In the genomic region with DNA sequence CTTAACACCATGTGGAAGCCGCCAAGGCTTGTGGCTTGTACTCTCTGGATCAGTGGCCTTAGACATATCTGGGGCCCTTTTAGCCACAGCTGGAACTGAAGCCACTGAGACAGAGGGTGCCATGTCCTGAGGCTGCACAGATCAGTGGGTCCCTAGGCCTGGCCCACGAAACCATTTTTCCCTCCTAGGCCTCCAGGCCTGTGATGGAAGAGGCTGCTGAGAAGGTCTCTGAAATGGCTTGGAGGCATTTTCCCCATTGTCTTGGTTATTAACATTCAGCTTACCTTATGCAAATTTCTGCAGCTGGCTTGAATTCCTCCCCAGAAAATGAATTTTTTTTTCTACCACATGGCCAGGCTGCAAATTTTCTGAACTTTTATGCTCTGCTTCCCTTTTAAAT, we compare ENCODE assay signal across 26 cellular contexts.
"Had no signal": no experiment of that assay in that cellular context is flagged by ENCODE, and none has a peak within 500 bp of the region (broad histone marks: within the 10 kb centered on the region; RNA-seq: fewer than 3 reads in every experiment).

No MANE protein-coding gene starts in this region.

- DNase-seq: activated CD4-positive, alpha-beta memory T cell treated with anti-CD3 and anti-CD28 coated beads, Interleukin-2, amount 10 ng/mL, durations not matched to agents 7 days and 5 days; activated CD4-positive, alpha-beta T cell treated with anti-CD3 and anti-CD28 coated beads for 36 hours; activated CD4-positive, alpha-beta T cell treated with anti-CD3 and anti-CD28 coated beads, Interleukin-2, amount 50 U/mL, for 1 hour; activated gamma-delta T cell; activated naive CD4-positive, alpha-beta T cell treated with anti-CD3 and anti-CD28 coated beads, Interleukin-2, amount 10 ng/mL, durations not matched to agents 7 days and 5 days; activated naive CD8-positive, alpha-beta T cell treated with anti-CD3 and anti-CD28 coated beads for 36 hours; activated T-cell treated with anti-CD3 and anti-CD28 coated beads for 4 hours; activated T-cell treated with anti-CD3 and anti-CD28 coated beads, Interleukin-2, amount 50 U/mL, for 48 hours; brain microvascular endothelial cell; NCI-H146; NCI-H1930; NCI-H2171; NCI-H226; NCI-H526; NCI-H82; NK-92 treated with Interleukin-12 subunit alpha and Interleukin-12 subunit beta, amount 100 ng/mL, for 24 hours; OCI-M1; RPMI8226; T-cell; T-helper 2 cell; T1000 had no signal

- H3K27ac ChIP-seq: brain microvascular endothelial cell, cardiac muscle cell, SK-N-MC had no signal

- H3K36me3 ChIP-seq: brain microvascular endothelial cell, cardiac muscle cell had no signal

- H3K27ac Mint-ChIP-seq: activated CD4-positive, alpha-beta memory T cell treated with anti-CD3 and anti-CD28 coated beads, Interleukin-2, amount 10 ng/mL, durations not matched to agents 7 days and 5 days; activated CD4-positive, alpha-beta T cell treated with anti-CD3 and anti-CD28 coated beads for 36 hours; activated naive CD4-positive, alpha-beta T cell treated with anti-CD3 and anti-CD28 coated beads, Interleukin-2, amount 10 ng/mL, durations not matched to agents 7 days and 5 days; activated naive CD8-positive, alpha-beta T cell treated with anti-CD3 and anti-CD28 coated beads for 36 hours; activated T-helper 17 cell treated with anti-CD3 and anti-CD28 coated beads, Interleukin-2, amount 50 U/mL, for 72 hours; T-cell had no signal

- H3K27me3 ChIP-seq: brain microvascular endothelial cell, cardiac muscle cell had no signal

- H3K27me3 Mint-ChIP-seq: activated CD4-positive, alpha-beta memory T cell treated with anti-CD3 and anti-CD28 coated beads, Interleukin-2, amount 10 ng/mL, durations not matched to agents 7 days and 5 days; activated CD4-positive, alpha-beta T cell treated with anti-CD3 and anti-CD28 coated beads for 36 hours; activated naive CD4-positive, alpha-beta T cell treated with anti-CD3 and anti-CD28 coated beads, Interleukin-2, amount 10 ng/mL, durations not matched to agents 7 days and 5 days; activated naive CD8-positive, alpha-beta T cell treated with anti-CD3 and anti-CD28 coated beads for 36 hours; activated T-helper 17 cell treated with anti-CD3 and anti-CD28 coated beads, Interleukin-2, amount 50 U/mL, for 72 hours; T-cell had no signal

- H3K4me3 Mint-ChIP-seq: activated CD4-positive, alpha-beta memory T cell treated with anti-CD3 and anti-CD28 coated beads, Interleukin-2, amount 10 ng/mL, durations not matched to agents 7 days and 5 days; activated CD4-positive, alpha-beta T cell treated with anti-CD3 and anti-CD28 coated beads for 36 hours; activated naive CD4-positive, alpha-beta T cell treated with anti-CD3 and anti-CD28 coated beads, Interleukin-2, amount 10 ng/mL, durations not matched to agents 7 days and 5 days; activated naive CD8-positive, alpha-beta T cell treated with anti-CD3 and anti-CD28 coated beads for 36 hours; activated T-helper 17 cell treated with anti-CD3 and anti-CD28 coated beads, Interleukin-2, amount 50 U/mL, for 72 hours; T-cell had no signal

- H3K4me3 ChIP-seq: cardiac muscle cell, SK-N-MC had no signal

- ATAC-seq: activated CD4-positive, alpha-beta T cell treated with anti-CD3 and anti-CD28 coated beads for 36 hours; activated T-helper 17 cell treated with anti-CD3 and anti-CD28 coated beads, Interleukin-2, amount 50 U/mL, for 72 hours; Panc1; Right ventricle myocardium inferior; T-cell had no signal

- H3K4me1 Mint-ChIP-seq: activated CD4-positive, alpha-beta memory T cell treated with anti-CD3 and anti-CD28 coated beads, Interleukin-2, amount 10 ng/mL, durations not matched to agents 7 days and 5 days had no signal
